Comparison of ENCODE assay signal across 8 cellular contexts in the genomic region with DNA sequence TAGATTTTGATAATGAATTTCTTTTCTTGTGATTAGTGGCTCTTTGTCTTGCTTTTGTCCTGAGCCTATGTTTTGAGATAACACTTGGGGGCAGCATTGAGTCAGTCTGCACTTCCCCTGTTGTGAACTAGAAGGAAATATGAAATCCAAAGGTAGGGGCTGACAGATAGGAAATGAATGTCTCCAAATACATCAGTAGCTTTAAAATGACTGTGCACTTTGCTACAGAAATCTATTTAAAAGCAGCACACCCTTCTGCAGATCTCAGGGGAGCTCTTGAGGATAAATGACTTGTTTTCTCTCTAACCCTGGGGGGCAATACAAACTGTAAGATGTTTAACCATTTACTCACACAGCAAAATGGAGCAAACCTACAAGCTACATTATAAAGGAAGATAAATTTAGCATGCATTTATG.
DNase-seq lines count a peak whose midpoint lies in the region; ATAC-seq and TF ChIP-seq lines count a peak whose summit lies in the region.

No MANE protein-coding gene starts in this region.

- H3K9me3 ChIP-seq in endodermal cell (ENCODE audit: control insufficient read depth, low read length) = peaks cover 37% of the 10 kb centered on the region
- H3K9me3 ChIP-seq in naive thymus-derived CD4-positive, alpha-beta T cell (ENCODE audit: control insufficient read depth in 2 of 3, low read length in 3 of 3) = no peaks in the 10 kb centered on the region

- peak; percentile 94 for TF ChIP-seq CTCF in endodermal cell (conservative IDR thresholded peaks at IDR 0.05)
- TF ChIP-seq CTCF in retinal pigment epithelial cell (conservative IDR thresholded peaks at IDR 0.05; ENCODE audit: low read depth, low read length) = peak; percentile 91

- H3K36me3 ChIP-seq in endodermal cell (ENCODE audit: control insufficient read depth, insufficient read depth, low read length) = no peaks in the 10 kb centered on the region
- H3K36me3 ChIP-seq in naive thymus-derived CD4-positive, alpha-beta T cell (ENCODE audit: control insufficient read depth in 2 of 3, insufficient read depth in 3 of 3, low read length in 3 of 3) = no peaks in the 10 kb centered on the region

- intact Hi-C loops in naive thymus-derived CD4-positive, alpha-beta T cell (cut with micrococcal nuclease) = no loop called here

- CTCF ChIA-PET in HEK293T (lab: Yijun Ruan, JAX) = interaction anchor here (0.5 to 1.9 kb wide), 9 partner anchors 10 to 1965 kb away, joined by 3 to 12 read pairs (median 3); no protein-coding TSS in a partner anchor
- CTCF ChIA-PET in naive thymus-derived CD4-positive, alpha-beta T cell (lab: Charles Lee) = no interaction called here

- ATAC-seq in HG02981 (IDR thresholded peaks at IDR 0.05; ENCODE audit: unreplicated experiment) (no peak), GM18519 (IDR thresholded peaks at IDR 0.05; ENCODE audit: low FRiP score, unreplicated experiment) (no peak)
- no peak for ATAC-seq in naive thymus-derived CD4-positive, alpha-beta T cell

- peaks cover 5% of the 10 kb centered on the region for H3K36me3 Mint-ChIP-seq in endodermal cell (ENCODE audit: low read depth)
- no peaks in the 10 kb centered on the region for H3K36me3 Mint-ChIP-seq in naive thymus-derived CD4-positive, alpha-beta T cell

- peaks cover 4% of the 10 kb centered on the region for H3K27me3 Mint-ChIP-seq in endodermal cell (ENCODE audit: insufficient read depth)
- H3K27me3 Mint-ChIP-seq in naive thymus-derived CD4-positive, alpha-beta T cell = peaks cover 0 to 4% (median 0%) of the 10 kb centered on the region in 5 donors

- H3K4me3 ChIP-seq in endodermal cell (ENCODE audit: low read length) (peak overlapping the region; percentile 16), retinal pigment epithelial cell (ENCODE audit: low read length) (no peak overlapping the region)
- no peak overlapping the region for H3K4me3 ChIP-seq in naive thymus-derived CD4-positive, alpha-beta T cell (ENCODE audit: low read length)

- H3K4me1 ChIP-seq in endodermal cell (ENCODE audit: control insufficient read depth, insufficient read depth, low read length) = peaks cover 3% of the 10 kb centered on the region
- no peaks in the 10 kb centered on the region for H3K4me1 ChIP-seq in naive thymus-derived CD4-positive, alpha-beta T cell (ENCODE audit: control insufficient read depth in 2 of 2, insufficient read depth in 2 of 2, low read length in 2 of 2)

- H3K27ac ChIP-seq in endodermal cell (ENCODE audit: low read depth, low read length) = no peak overlapping the region
- H3K27ac ChIP-seq in naive thymus-derived CD4-positive, alpha-beta T cell (ENCODE audit: low read depth, low read length) = no peak overlapping the region

- peak overlapping the region; percentile 59 for H3K27ac Mint-ChIP-seq in endodermal cell
- H3K27ac Mint-ChIP-seq in naive thymus-derived CD4-positive, alpha-beta T cell = no peak overlapping the region

- DNase-seq in DMS114 treated with DMSO at 0.1 percent for 48 hours (lab: John Stamatoyannopoulos, UW; ENCODE audit: unreplicated experiment) (peak; percentile 47), HEK293T (ENCODE audit: extremely low spot score) (peak; percentile 46), NCI-H748 treated with DMSO at 0.1 percent for 48 hours (lab: John Stamatoyannopoulos, UW) (peak; percentile 98), endodermal cell (peak; percentile 76), retinal pigment epithelial cell (ENCODE audit: low read depth) (peak; percentile 37)
- no peak for DNase-seq in naive thymus-derived CD4-positive, alpha-beta T cell

- POLR2A ChIA-PET in HEK293T (lab: Yijun Ruan, JAX) = no interaction called here
- POLR2A ChIA-PET in naive thymus-derived CD4-positive, alpha-beta T cell (lab: Charles Lee) = no interaction called here

- H3K9me3 Mint-ChIP-seq in endodermal cell = peaks cover 34% of the 10 kb centered on the region
- peaks cover 0 to 3% (median 0%) of the 10 kb centered on the region in 11 donors for H3K9me3 Mint-ChIP-seq in naive thymus-derived CD4-positive, alpha-beta T cell

- H3K4me3 Mint-ChIP-seq in endodermal cell = no peak overlapping the region
- H3K4me3 Mint-ChIP-seq in naive thymus-derived CD4-positive, alpha-beta T cell = no peak overlapping the region

- H3K27me3 ChIP-seq in endodermal cell (ENCODE audit: control insufficient read depth, insufficient read depth, low read length, poor library complexity, severe bottlenecking) = no peaks in the 10 kb centered on the region
- no peaks in the 10 kb centered on the region for H3K27me3 ChIP-seq in naive thymus-derived CD4-positive, alpha-beta T cell (ENCODE audit: control insufficient read depth in 2 of 2, insufficient read depth in 2 of 2, low read length in 2 of 2)

- peaks cover 18% of the 10 kb centered on the region for H3K4me1 Mint-ChIP-seq in endodermal cell
- no peaks in the 10 kb centered on the region for H3K4me1 Mint-ChIP-seq in naive thymus-derived CD4-positive, alpha-beta T cell

- no peak overlapping the region for H3K9ac ChIP-seq in endodermal cell (ENCODE audit: extremely low read depth, low read length, poor library complexity, severe bottlenecking)

TF ChIP-seq in HEK293T, 16 proteins besides CTCF, POLR2A, EP300 and RAD21:
- no peak for TF ChIP-seq SP1 (IDR thresholded peaks at IDR 0.05)
- no peak for TF ChIP-seq LEF1 (IDR thresholded peaks at IDR 0.05; ENCODE audit: borderline replicate concordance)
- TF ChIP-seq, protein P1, sequence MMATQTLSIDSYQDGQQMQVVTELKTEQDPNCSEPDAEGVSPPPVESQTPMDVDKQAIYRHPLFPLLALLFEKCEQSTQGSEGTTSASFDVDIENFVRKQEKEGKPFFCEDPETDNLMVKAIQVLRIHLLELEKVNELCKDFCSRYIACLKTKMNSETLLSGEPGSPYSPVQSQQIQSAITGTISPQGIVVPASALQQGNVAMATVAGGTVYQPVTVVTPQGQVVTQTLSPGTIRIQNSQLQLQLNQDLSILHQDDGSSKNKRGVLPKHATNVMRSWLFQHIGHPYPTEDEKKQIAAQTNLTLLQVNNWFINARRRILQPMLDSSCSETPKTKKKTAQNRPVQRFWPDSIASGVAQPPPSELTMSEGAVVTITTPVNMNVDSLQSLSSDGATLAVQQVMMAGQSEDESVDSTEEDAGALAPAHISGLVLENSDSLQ (IDR thresholded peaks at IDR 0.05) = 0 out of 2 replicates have a peak, but pooled peaks have one; percentile 8
- TF ChIP-seq ARNT (IDR thresholded peaks at IDR 0.05) = no peak

Comparison
In these comparisons a context has a peak if more than half of its experiments do, and no peak if none do; other contexts are left out.
1. DNase-seq: peak in DMS114 treated with DMSO at 0.1 percent for 48 hours (single experiment), HEK293T (single experiment), NCI-H748 treated with DMSO at 0.1 percent for 48 hours (single experiment), endodermal cell (single experiment) and retinal pigment epithelial cell (single experiment); none in naive thymus-derived CD4-positive, alpha-beta T cell (0 of 9).